8 cellular contexts compared by ENCODE assay signal in the genomic region with DNA sequence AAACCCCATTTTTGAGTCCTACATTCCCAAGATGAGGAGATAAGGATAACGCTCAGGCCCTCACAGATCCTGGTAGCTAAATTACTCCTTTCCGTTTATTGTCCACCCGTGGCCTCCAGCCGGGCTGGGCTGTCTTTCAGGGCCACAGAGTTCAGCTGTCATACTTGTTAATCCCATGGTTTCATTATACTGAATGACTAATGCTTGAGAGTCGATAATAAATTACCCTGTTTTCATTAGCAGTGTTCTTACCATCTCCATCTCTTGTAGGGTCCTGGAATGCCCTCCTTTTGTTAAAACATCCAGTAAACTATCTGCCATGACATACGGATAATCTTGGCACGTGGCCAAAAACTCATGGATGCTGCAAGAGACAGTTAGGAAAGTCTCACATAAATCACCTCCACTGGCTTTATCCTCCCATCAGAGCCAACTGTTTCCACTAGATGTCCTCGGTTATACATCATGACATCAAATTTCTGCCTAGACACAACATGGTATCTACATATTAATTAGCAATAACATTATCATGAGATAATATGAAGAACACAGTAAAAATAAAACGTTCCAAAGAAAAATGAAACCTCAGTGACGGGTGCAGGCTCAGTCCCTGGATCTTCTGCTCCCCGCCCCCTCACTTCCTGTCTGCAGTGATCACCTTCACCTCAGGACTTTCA. TPM values are rescaled to one million over a fixed set of nuclear protein-coding genes. Genes with fewer than 3 reads are reported as not detected.
DNase-seq lines count a peak whose midpoint lies in the region; ATAC-seq and TF ChIP-seq lines count a peak whose summit lies in the region.

No MANE protein-coding gene starts in this region.

- H3K4ac ChIP-seq in neuronal stem cell (ENCODE audit: low read length) = no peak overlapping the region

- no CpG with 5 or more reads among the region's 11 CpGs for WGBS in neuronal stem cell (ENCODE audit: extremely low coverage in 2 of 2, insufficient read length in 2 of 2, insufficient replicate concordance in 1 of 2), 2 donors

- no peaks in the 10 kb centered on the region for H3K79me1 ChIP-seq in neuronal stem cell (ENCODE audit: low read depth, low read length)

- no peak for DNase-seq in activated CD4-positive, alpha-beta T cell treated with anti-CD3 and anti-CD28 coated beads, Interleukin-2, amount 10 ng/mL, durations not matched to agents 7 days and 5 days
- no peak for DNase-seq in activated CD4-positive, alpha-beta T cell treated with anti-CD3 and anti-CD28 coated beads for 48 hours
- DNase-seq in OCI-LY7 (ENCODE audit: low spot score) (no peak), dermis blood vessel endothelial cell (peak; percentile 39), iPS-NIHi11 (ENCODE audit: low spot score) (no peak), neuronal stem cell (ENCODE audit: low spot score) (no peak)

- peaks cover 59% of the 10 kb centered on the region for H3K36me3 Mint-ChIP-seq in activated CD4-positive, alpha-beta T cell treated with anti-CD3 and anti-CD28 coated beads, Interleukin-2, amount 10 ng/mL, durations not matched to agents 7 days and 5 days (ENCODE audit: low read depth)

- H2BK120ac ChIP-seq in neuronal stem cell (ENCODE audit: low read depth, low read length) = no peak overlapping the region

- peak overlapping the region; percentile 7 for H3K27ac Mint-ChIP-seq in activated CD4-positive, alpha-beta T cell treated with anti-CD3 and anti-CD28 coated beads, Interleukin-2, amount 10 ng/mL, durations not matched to agents 7 days and 5 days

- H3K4me1 ChIP-seq in OCI-LY7 (ENCODE audit: insufficient read depth, low read length, poor library complexity, severe bottlenecking) = peaks cover 6% of the 10 kb centered on the region
- H3K4me1 ChIP-seq in rectal smooth muscle tissue (ENCODE audit: control insufficient read depth, insufficient read depth, low read length) = peaks cover 4% of the 10 kb centered on the region
- H3K4me1 ChIP-seq in neuronal stem cell (ENCODE audit: control insufficient read depth in 2 of 2, insufficient read depth in 1 of 2, low read depth in 1 of 2, low read length in 2 of 2) = no peaks in the 10 kb centered on the region

- H3K27me3 ChIP-seq in rectal smooth muscle tissue (ENCODE audit: control insufficient read depth, insufficient read depth, low read length) (no peaks in the 10 kb centered on the region), neuronal stem cell (ENCODE audit: control insufficient read depth in 3 of 3, insufficient read depth in 3 of 3, low read depth in 1 of 3, low read length in 3 of 3) (no peaks in the 10 kb centered on the region)

- no peaks in the 10 kb centered on the region for H3K9me2 ChIP-seq in OCI-LY7 (ENCODE audit: insufficient read depth, low read length)

- H2AFZ ChIP-seq in OCI-LY7 (ENCODE audit: low read length) (no peak overlapping the region), neuronal stem cell (ENCODE audit: low read length) (no peak overlapping the region)

- no peak overlapping the region for H4K8ac ChIP-seq in neuronal stem cell (ENCODE audit: low read depth, low read length)

- no peaks in the 10 kb centered on the region for H3K79me2 ChIP-seq in OCI-LY7 (ENCODE audit: insufficient read depth, low read depth, low read length)

- H2BK12ac ChIP-seq in neuronal stem cell (ENCODE audit: low read length) = no peak overlapping the region

- peaks cover 97% of the 10 kb centered on the region for H3K36me3 ChIP-seq in OCI-LY7 (ENCODE audit: insufficient read depth, low read length)
- H3K36me3 ChIP-seq in rectal smooth muscle tissue (ENCODE audit: control insufficient read depth, insufficient read depth, low read length) = peaks cover 27% of the 10 kb centered on the region
- H3K36me3 ChIP-seq in neuronal stem cell (replicated peaks in 1 of 2; ENCODE audit: control insufficient read depth in 2 of 2, insufficient read depth in 2 of 2, low read length in 2 of 2) = peaks cover 39 to 99% of the 10 kb centered on the region in 2 donors

- H3K14ac ChIP-seq in neuronal stem cell (ENCODE audit: low read length) = no peak overlapping the region

- no peak overlapping the region for H2AK5ac ChIP-seq in neuronal stem cell (ENCODE audit: low read depth, low read length)

- peaks cover 50% of the 10 kb centered on the region for H3K4me1 Mint-ChIP-seq in activated CD4-positive, alpha-beta T cell treated with anti-CD3 and anti-CD28 coated beads, Interleukin-2, amount 10 ng/mL, durations not matched to agents 7 days and 5 days

- no peaks in the 10 kb centered on the region for H3K9me3 Mint-ChIP-seq in activated CD4-positive, alpha-beta T cell treated with anti-CD3 and anti-CD28 coated beads, Interleukin-2, amount 10 ng/mL, durations not matched to agents 7 days and 5 days

- no TSS peak for BruUV-seq in OCI-LY7 (replicated peaks; lab: Mats Ljungman, UMichigan)

- H2BK15ac ChIP-seq in neuronal stem cell (ENCODE audit: low read length) = no peak overlapping the region

- H3K23ac ChIP-seq in neuronal stem cell (ENCODE audit: low read depth, low read length, poor library complexity) = no peak overlapping the region

- H3K9ac ChIP-seq in rectal smooth muscle tissue (ENCODE audit: low read length) = no peak overlapping the region
- H3K9ac ChIP-seq in neuronal stem cell (ENCODE audit: low read depth, low read length, poor library complexity) = no peak overlapping the region

- H3K18ac ChIP-seq in neuronal stem cell (ENCODE audit: low read length) = no peak overlapping the region

- H3K27ac ChIP-seq in OCI-LY7 (ENCODE audit: low read depth, low read length, poor library complexity, severe bottlenecking) (no peak overlapping the region), rectal smooth muscle tissue (ENCODE audit: low read depth, low read length) (peak overlapping the region; percentile 3), neuronal stem cell (replicated peaks; ENCODE audit: low read length) (no peak overlapping the region)

- POLR2A ChIA-PET in activated CD4-positive, alpha-beta T cell treated with anti-CD3 and anti-CD28 coated beads, Interleukin-2, amount 10 ng/mL, durations not matched to agents 7 days and 5 days (lab: Charles Lee) = no interaction called here
- POLR2A ChIA-PET in OCI-LY7 (lab: Charles Lee) = interaction anchor here (0.6 kb wide), 1 partner anchor 270 kb away, joined by 3 read pairs; no protein-coding TSS in a partner anchor

- no peaks in the 10 kb centered on the region for H3K27me3 Mint-ChIP-seq in activated CD4-positive, alpha-beta T cell treated with anti-CD3 and anti-CD28 coated beads, Interleukin-2, amount 10 ng/mL, durations not matched to agents 7 days and 5 days

- no peak overlapping the region for H3K4me2 ChIP-seq in OCI-LY7 (ENCODE audit: low read length)
- H3K4me2 ChIP-seq in neuronal stem cell (ENCODE audit: insufficient read depth, low read length, poor library complexity, severe bottlenecking) = no peak overlapping the region

- H2BK5ac ChIP-seq in neuronal stem cell (ENCODE audit: low read length) = no peak overlapping the region

- no peaks in the 10 kb centered on the region for H4K20me1 ChIP-seq in OCI-LY7 (ENCODE audit: insufficient read depth, low read length)

- CTCF ChIA-PET in activated CD4-positive, alpha-beta T cell treated with anti-CD3 and anti-CD28 coated beads, Interleukin-2, amount 10 ng/mL, durations not matched to agents 7 days and 5 days (lab: Charles Lee) = interaction anchor here (1.1 to 1.9 kb wide), 5 partner anchors 10 to 483 kb away, joined by 3 to 6 read pairs (median 4); no protein-coding TSS in a partner anchor
- CTCF ChIA-PET in OCI-LY7 (lab: Charles Lee; ENCODE audit: unreplicated experiment) = no interaction called here

- TF ChIP-seq CTCF in OCI-LY7 (conservative IDR thresholded peaks at IDR 0.05; ENCODE audit: low read length) = peak; percentile 64

- H3K9me3 ChIP-seq in OCI-LY7 (ENCODE audit: low read length) (no peaks in the 10 kb centered on the region), neuronal stem cell (replicated peaks in 1 of 2; ENCODE audit: control insufficient read depth in 2 of 2, insufficient read depth in 1 of 2, low read depth in 1 of 2, low read length in 2 of 2) (no peaks in the 10 kb centered on the region)

- no peak for ATAC-seq in GM21360 (IDR thresholded peaks at IDR 0.05; ENCODE audit: unreplicated experiment)

- no peak overlapping the region for H3K4me3 Mint-ChIP-seq in activated CD4-positive, alpha-beta T cell treated with anti-CD3 and anti-CD28 coated beads, Interleukin-2, amount 10 ng/mL, durations not matched to agents 7 days and 5 days

- H3K4me3 ChIP-seq in OCI-LY7 (ENCODE audit: low read depth, low read length, poor library complexity, severe bottlenecking) = no peak overlapping the region
- H3K4me3 ChIP-seq in rectal smooth muscle tissue (ENCODE audit: low read length) = no peak overlapping the region
- H3K4me3 ChIP-seq in neuronal stem cell (ENCODE audit: low read length in 2 of 2) = no peak overlapping the region

- no peak overlapping the region for H4K91ac ChIP-seq in neuronal stem cell (ENCODE audit: low read depth, low read length, poor library complexity)

- intact Hi-C loops in OCI-LY7 (cut with micrococcal nuclease; ENCODE audit: unreplicated experiment) = loop anchor here (10.0 kb wide), 2 partner anchors 69 to 249 kb away; no protein-coding TSS in a partner anchor

RNA-seq across cellular contexts. Expression of gene BRD7, which starts 45.3 kb away (rescaled TPM):
- 100 to 1,000 TPM; 102 to 105 TPM for total RNA-seq in activated CD4-positive, alpha-beta T cell treated with anti-CD3 and anti-CD28 coated beads, Interleukin-2, amount 10 ng/mL, durations not matched to agents 7 days and 5 days
- 78.5 and 90.0 TPM in 2 replicates for total RNA-seq in OCI-LY7 (2014; rRNA removed; shearing (Covaris generic))
- total RNA-seq in OCI-LY7 (2022) (105 and 106 TPM in 2 replicates), dermis blood vessel endothelial cell (44.6 and 53.8 TPM in 2 replicates)
- 185 TPM for polyA plus RNA-seq in neuronal stem cell (2013, experiment 1 of 2)
- 195 TPM for polyA plus RNA-seq in neuronal stem cell (2013, experiment 2 of 2)

RNA-seq across cellular contexts. Expression of gene ADCY7, which starts 57.1 kb away (rescaled TPM):
- 100 to 1,000 TPM; 197 to 255 TPM for total RNA-seq in activated CD4-positive, alpha-beta T cell treated with anti-CD3 and anti-CD28 coated beads, Interleukin-2, amount 10 ng/mL, durations not matched to agents 7 days and 5 days
- 36.9 and 49.9 TPM in 2 replicates for total RNA-seq in OCI-LY7 (2014; rRNA removed; shearing (Covaris generic))
- 62.0 and 77.7 TPM in 2 replicates for total RNA-seq in OCI-LY7 (2022)
- total RNA-seq in dermis blood vessel endothelial cell = 4.4 and 5.1 TPM in 2 replicates
- polyA plus RNA-seq in neuronal stem cell (2013, experiment 1 of 2) = 3.6 TPM
- 3.3 TPM for polyA plus RNA-seq in neuronal stem cell (2013, experiment 2 of 2)
